12 cellular contexts compared by ENCODE assay signal in genomic region chr3:31166249-31166885, GRCh38.
DNase-seq lines count a peak whose midpoint lies in the region; ATAC-seq and TF ChIP-seq lines count a peak whose summit lies in the region.
"Had no signal": no experiment of that assay in that cellular context is flagged by ENCODE, and none has a peak within 500 bp of the region (broad histone marks: within the 10 kb centered on the region; RNA-seq: fewer than 3 reads in every experiment).

No MANE protein-coding gene starts in this region.

- no TSS peak for BruUV-seq in A673 (replicated peaks; lab: Mats Ljungman, UMichigan)

- peak overlapping the region; percentile 78 for H3K27ac Mint-ChIP-seq in mesothelial cell of epicardium
- H3K27ac Mint-ChIP-seq: activated naive CD8-positive, alpha-beta T cell treated with anti-CD3 and anti-CD28 coated beads, Interleukin-2, amount 10 ng/mL, durations not matched to agents 7 days and 5 days had no signal

- H3K9me3 Mint-ChIP-seq in mesothelial cell of epicardium: peaks cover 20% of the 10 kb centered on the region

- no peak overlapping the region for H3K27ac ChIP-seq in A673 (ENCODE audit: low read depth, low read length, poor library complexity, severe bottlenecking)

- intact Hi-C loops in A673 (cut with micrococcal nuclease; ENCODE audit: unreplicated experiment): no loop called here

- DNase-seq in A673 (ENCODE audit: low spot score) (peak; percentile 7), dermis blood vessel endothelial cell (peak; percentile 73), mesothelial cell of epicardium (ENCODE audit: low spot score in 2 of 2, unreplicated experiment in 2 of 2) (no peak), KG1 (lab: John Stamatoyannopoulos, UW) (no peak), NK-92 (lab: John Stamatoyannopoulos, UW; ENCODE audit: unreplicated experiment) (no peak)
- DNase-seq in stimulated activated CD4-positive, alpha-beta T cell treated with anti-CD3 and anti-CD28 coated beads, Interleukin-12 subunit alpha, Interleukin-12 subunit beta, amount 100 ng/mL, for 4 hours: no peak
- DNase-seq: activated CD4-positive, alpha-beta T cell treated with anti-CD3 and anti-CD28 coated beads for 48 hours; activated naive CD8-positive, alpha-beta T cell treated with anti-CD3 and anti-CD28 coated beads, Interleukin-2, amount 10 ng/mL, durations not matched to agents 7 days and 5 days; MV-4-11; OCI-M1 had no signal

- peaks cover 2% of the 10 kb centered on the region for H3K36me3 Mint-ChIP-seq in mesothelial cell of epicardium

- H3K4me3 Mint-ChIP-seq in mesothelial cell of epicardium: no peak overlapping the region
- H3K4me3 Mint-ChIP-seq: activated naive CD8-positive, alpha-beta T cell treated with anti-CD3 and anti-CD28 coated beads, Interleukin-2, amount 10 ng/mL, durations not matched to agents 7 days and 5 days had no signal

- CTCF ChIA-PET in A673 (lab: Charles Lee): no interaction called here

- peaks cover 36% of the 10 kb centered on the region for H3K4me1 Mint-ChIP-seq in mesothelial cell of epicardium
- H3K4me1 Mint-ChIP-seq: activated naive CD8-positive, alpha-beta T cell treated with anti-CD3 and anti-CD28 coated beads, Interleukin-2, amount 10 ng/mL, durations not matched to agents 7 days and 5 days had no signal

- H3K4me1 ChIP-seq in A673 (ENCODE audit: insufficient read depth, low read length, poor library complexity, severe bottlenecking): no peaks in the 10 kb centered on the region

- H3K27me3 ChIP-seq in A673 (replicated peaks; ENCODE audit: insufficient read depth, low read depth, low read length, poor library complexity): no peaks in the 10 kb centered on the region

- no peak for TF ChIP-seq RAD21 in Ishikawa (IDR thresholded peaks at IDR 0.05; ENCODE audit: low read depth)

- H3K27me3 Mint-ChIP-seq in mesothelial cell of epicardium (ENCODE audit: low read depth): no peaks in the 10 kb centered on the region
- H3K27me3 Mint-ChIP-seq: activated naive CD8-positive, alpha-beta T cell treated with anti-CD3 and anti-CD28 coated beads, Interleukin-2, amount 10 ng/mL, durations not matched to agents 7 days and 5 days had no signal

- no peaks in the 10 kb centered on the region for H3K9me3 ChIP-seq in A673 (ENCODE audit: low read depth, low read length, poor library complexity, severe bottlenecking)

- no peak for TF ChIP-seq EP300 in Ishikawa (IDR thresholded peaks at IDR 0.05; ENCODE audit: borderline replicate concordance)

- no peak overlapping the region for H3K4me3 ChIP-seq in A673 (ENCODE audit: low read depth, low read length, poor library complexity, severe bottlenecking)

- TF ChIP-seq CTCF in A673 (conservative IDR thresholded peaks at IDR 0.05; ENCODE audit: low read depth, low read length) (no peak), mesothelial cell of epicardium (IDR thresholded peaks at IDR 0.05; ENCODE audit: unreplicated experiment) (no peak)

- POLR2A ChIA-PET in A673 (lab: Charles Lee; ENCODE audit: low non-redundant PET): no interaction called here

- ATAC-seq in GM19328 (IDR thresholded peaks at IDR 0.05; ENCODE audit: unreplicated experiment): no peak

- H3K36me3 ChIP-seq in A673 (ENCODE audit: insufficient read depth, low read length, poor library complexity, severe bottlenecking): no peaks in the 10 kb centered on the region

TF ChIP-seq in Ishikawa, 13 proteins besides CTCF, POLR2A, EP300 and RAD21:
- TF ChIP-seq NFIC (IDR thresholded peaks at IDR 0.05): peak; percentile 29; the same call in 1 of the 2 replicates
- no peak for TF ChIP-seq FOXM1 (IDR thresholded peaks at IDR 0.05; ENCODE audit: borderline replicate concordance, low read depth)
- TF ChIP-seq CEBPB (IDR thresholded peaks at IDR 0.05): no peak
TF ChIP-seq in Ishikawa: peak in this region for 1.

Comparison
In these comparisons a context has a peak if more than half of its experiments do, and no peak if none do; other contexts are left out.
1. DNase-seq: peak in A673 (single experiment) and dermis blood vessel endothelial cell (single experiment); none in mesothelial cell of epicardium (0 of 2), stimulated activated CD4-positive, alpha-beta T cell treated with anti-CD3 and anti-CD28 coated beads, Interleukin-12 subunit alpha, Interleukin-12 subunit beta, amount 100 ng/mL, for 4 hours (single experiment), KG1 (single experiment) and NK-92 (single experiment).